Comparison of ENCODE assay signal across 15 cellular contexts in genomic region chr17:80358861-80359260, GRCh38. TPM values are rescaled to one million over a fixed set of nuclear protein-coding genes. Genes with fewer than 3 reads are reported as not detected.
A peak's percentile ranks its signal among the peaks of the same experiment; 100 is the strongest.
DNase-seq lines count a peak whose midpoint lies in the region; ATAC-seq and TF ChIP-seq lines count a peak whose summit lies in the region.
"Had no signal": no experiment of that assay in that cellular context is flagged by ENCODE, and none has a peak within 500 bp of the region (broad histone marks: within the 10 kb centered on the region; RNA-seq: fewer than 3 reads in every experiment).

No MANE protein-coding gene starts in this region.

- CTCF ChIA-PET in MCF 10A (lab: Yijun Ruan, JAX) (no interaction called here), mammary epithelial cell (lab: Charles Lee; ENCODE audit: low non-redundant PET) (no interaction called here)
- CTCF ChIA-PET in activated CD8-positive, alpha-beta T cell treated with anti-CD3 and anti-CD28 coated beads for 36 hours (lab: Charles Lee): no interaction called here

- H3K27me3 ChIP-seq in mammary epithelial cell (ENCODE audit: insufficient read depth, low read length): no peaks in the 10 kb centered on the region
- H3K27me3 ChIP-seq: BE2C had no signal

- H3K4me1 Mint-ChIP-seq in MCF 10A (ENCODE audit: insufficient read depth, unreplicated experiment): no peaks in the 10 kb centered on the region
- H3K4me1 Mint-ChIP-seq in central memory CD8-positive, alpha-beta T cell: no peaks in the 10 kb centered on the region
- H3K4me1 Mint-ChIP-seq in neural crest cell: no peaks in the 10 kb centered on the region
- H3K4me1 Mint-ChIP-seq in stimulated activated memory B cell treated with anti-CD40 and anti-IgM and Interleukin-4, amounts not matched to agents 10 μg/mL and 1 μg/mL and 100 μg/mL, for 72 hours: no peaks in the 10 kb centered on the region
- no peaks in the 10 kb centered on the region for H3K4me1 Mint-ChIP-seq in activated CD8-positive, alpha-beta T cell treated with anti-CD3 and anti-CD28 coated beads for 36 hours (ENCODE audit: low read depth)
- H3K4me1 Mint-ChIP-seq: H9 had no signal

- dilution Hi-C loops in mammary epithelial cell (cut with HindIII; ENCODE audit: low sequenced_read_pairs): no loop called here

- H3K79me2 ChIP-seq in mammary epithelial cell (ENCODE audit: insufficient read depth, low read length): no peaks in the 10 kb centered on the region

- no peak for ATAC-seq in central memory CD8-positive, alpha-beta T cell (replicated peaks; ENCODE audit: extremely low read depth, poor library complexity, severe bottlenecking)
- ATAC-seq in stimulated activated memory B cell treated with anti-CD40 and anti-IgM and Interleukin-4, amounts not matched to agents 10 μg/mL and 1 μg/mL and 100 μg/mL, for 72 hours: no peak
- no peak for ATAC-seq in activated CD8-positive, alpha-beta T cell treated with anti-CD3 and anti-CD28 coated beads for 36 hours
- no peak for ATAC-seq in HG02623 (IDR thresholded peaks at IDR 0.05; ENCODE audit: unreplicated experiment)
- ATAC-seq: A549, GM12878 had no signal

- H3K4me2 ChIP-seq in mammary epithelial cell (ENCODE audit: insufficient read depth, low read depth, low read length): no peak overlapping the region
- H3K4me2 ChIP-seq: A549 had no signal

- no peaks in the 10 kb centered on the region for H3K9me3 ChIP-seq in mammary epithelial cell (replicated peaks; ENCODE audit: insufficient read depth, low read length)
- H3K9me3 ChIP-seq: BE2C had no signal

- peaks cover 1% of the 10 kb centered on the region for H3K4me1 ChIP-seq in mammary epithelial cell (ENCODE audit: insufficient read depth, low read length)
- H3K4me1 ChIP-seq: A549, BE2C had no signal

- no peak overlapping the region for H3K27ac ChIP-seq in mammary epithelial cell (ENCODE audit: insufficient read depth, low read depth, low read length)
- H3K27ac ChIP-seq: A549, C4-2B had no signal

- H4K20me1 ChIP-seq in mammary epithelial cell (ENCODE audit: insufficient read depth, low read length): no peaks in the 10 kb centered on the region

- peaks cover 26% of the 10 kb centered on the region for H3K36me3 ChIP-seq in mammary epithelial cell (ENCODE audit: insufficient read depth, low read length)

- peaks cover 74% of the 10 kb centered on the region for H3K36me3 Mint-ChIP-seq in MCF 10A (ENCODE audit: insufficient read depth, unreplicated experiment)
- H3K36me3 Mint-ChIP-seq in central memory CD8-positive, alpha-beta T cell (ENCODE audit: insufficient read depth): peaks cover 81% of the 10 kb centered on the region
- peaks cover 27% of the 10 kb centered on the region for H3K36me3 Mint-ChIP-seq in neural crest cell (ENCODE audit: low read depth)
- peaks cover 88% of the 10 kb centered on the region for H3K36me3 Mint-ChIP-seq in stimulated activated memory B cell treated with anti-CD40 and anti-IgM and Interleukin-4, amounts not matched to agents 10 μg/mL and 1 μg/mL and 100 μg/mL, for 72 hours
- H3K36me3 Mint-ChIP-seq in activated CD8-positive, alpha-beta T cell treated with anti-CD3 and anti-CD28 coated beads for 36 hours (ENCODE audit: low read depth): peaks cover 61% of the 10 kb centered on the region

- H3K4me3 ChIP-seq in mammary epithelial cell (replicated peaks in 1 of 3; ENCODE audit: insufficient read depth in 1 of 3, low read depth in 2 of 3, low read length in 3 of 3): no peak overlapping the region
- H3K4me3 ChIP-seq: A549, GM12878 had no signal

- POLR2A ChIA-PET in MCF 10A (lab: Yijun Ruan, JAX): no interaction called here
- POLR2A ChIA-PET in activated CD8-positive, alpha-beta T cell treated with anti-CD3 and anti-CD28 coated beads for 36 hours (lab: Charles Lee): no interaction called here

- H3K9ac ChIP-seq in mammary epithelial cell (ENCODE audit: insufficient read depth, low read length): no peak overlapping the region

- 80% methylated on average over 9 of the region's 11 CpGs for WGBS in mammary epithelial cell (ENCODE audit: low coverage, missing lambda C conversion rate)

- intact Hi-C loops in MCF 10A (cut with micrococcal nuclease): no loop called here
- intact Hi-C loops in mammary epithelial cell (cut with micrococcal nuclease): no loop called here
- intact Hi-C loops in activated CD8-positive, alpha-beta T cell treated with anti-CD3 and anti-CD28 coated beads for 36 hours (cut with micrococcal nuclease): no loop called here

- peak overlapping the region; percentile 49 for H3K27ac Mint-ChIP-seq in MCF 10A (ENCODE audit: low read depth, unreplicated experiment)
- peak overlapping the region; percentile 83 for H3K27ac Mint-ChIP-seq in central memory CD8-positive, alpha-beta T cell (ENCODE audit: low read depth)
- peak overlapping the region; percentile 87 for H3K27ac Mint-ChIP-seq in neural crest cell (ENCODE audit: unreplicated experiment)
- peak overlapping the region; percentile 59 for H3K27ac Mint-ChIP-seq in stimulated activated memory B cell treated with anti-CD40 and anti-IgM and Interleukin-4, amounts not matched to agents 10 μg/mL and 1 μg/mL and 100 μg/mL, for 72 hours
- H3K27ac Mint-ChIP-seq in activated CD8-positive, alpha-beta T cell treated with anti-CD3 and anti-CD28 coated beads for 36 hours: no peak overlapping the region

- in situ Hi-C loops in mammary epithelial cell (cut with MboI; ENCODE audit: low sequenced_read_pairs in 2 of 2): no loop called here

- BruUV-seq in MCF 10A (replicated peaks; lab: Mats Ljungman, UMichigan) (no TSS peak), mammary epithelial cell (replicated peaks; lab: Mats Ljungman, UMichigan) (no TSS peak)

- no peak overlapping the region for H2AFZ ChIP-seq in mammary epithelial cell (ENCODE audit: low read depth, low read length)

- TF ChIP-seq CTCF in MCF 10A (IDR thresholded peaks at IDR 0.05; ENCODE audit: unreplicated experiment) (no peak), mammary epithelial cell (conservative IDR thresholded peaks at IDR 0.05 in 1 of 2, IDR thresholded peaks at IDR 0.05 in 1 of 2; ENCODE audit: extremely low read depth in 1 of 2, insufficient read depth in 1 of 2, low read depth in 1 of 2, low read length in 2 of 2) (no peak), neural crest cell (conservative IDR thresholded peaks at IDR 0.05) (no peak)
- no peak for TF ChIP-seq CTCF in activated CD8-positive, alpha-beta T cell treated with anti-CD3 and anti-CD28 coated beads for 36 hours (IDR thresholded peaks at IDR 0.05)

- no peaks in the 10 kb centered on the region for H3K27me3 Mint-ChIP-seq in MCF 10A (ENCODE audit: insufficient read depth, unreplicated experiment)
- no peaks in the 10 kb centered on the region for H3K27me3 Mint-ChIP-seq in central memory CD8-positive, alpha-beta T cell
- H3K27me3 Mint-ChIP-seq in neural crest cell (ENCODE audit: low read depth): no peaks in the 10 kb centered on the region
- H3K27me3 Mint-ChIP-seq in stimulated activated memory B cell treated with anti-CD40 and anti-IgM and Interleukin-4, amounts not matched to agents 10 μg/mL and 1 μg/mL and 100 μg/mL, for 72 hours: no peaks in the 10 kb centered on the region
- H3K27me3 Mint-ChIP-seq in activated CD8-positive, alpha-beta T cell treated with anti-CD3 and anti-CD28 coated beads for 36 hours: no peaks in the 10 kb centered on the region
- H3K27me3 Mint-ChIP-seq: CD4-positive, alpha-beta memory T cell had no signal

- H3K9me3 Mint-ChIP-seq in MCF 10A (ENCODE audit: unreplicated experiment) (no peaks in the 10 kb centered on the region), neural crest cell (no peaks in the 10 kb centered on the region)
- no peaks in the 10 kb centered on the region for H3K9me3 Mint-ChIP-seq in central memory CD8-positive, alpha-beta T cell
- peaks cover 3% of the 10 kb centered on the region for H3K9me3 Mint-ChIP-seq in stimulated activated memory B cell treated with anti-CD40 and anti-IgM and Interleukin-4, amounts not matched to agents 10 μg/mL and 1 μg/mL and 100 μg/mL, for 72 hours
- H3K9me3 Mint-ChIP-seq in activated CD8-positive, alpha-beta T cell treated with anti-CD3 and anti-CD28 coated beads for 36 hours: peaks cover 4% of the 10 kb centered on the region
- H3K9me3 Mint-ChIP-seq: H9 had no signal

- DNase-seq in MCF 10A (ENCODE audit: unreplicated experiment): no peak
- DNase-seq in mammary epithelial cell: no peak
- no peak for DNase-seq in central memory CD8-positive, alpha-beta T cell (ENCODE audit: low spot score in 2 of 2)
- no peak for DNase-seq in neural crest cell (ENCODE audit: low read depth, low spot score)
- DNase-seq in activated CD8-positive, alpha-beta T cell treated with anti-CD3 and anti-CD28 coated beads for 36 hours: no peak
- DNase-seq: BE2C; CD4-positive, alpha-beta memory T cell; DMS79; GOT3; H9 had no signal

- no peak overlapping the region for H3K4me3 Mint-ChIP-seq in MCF 10A (ENCODE audit: unreplicated experiment)
- no peak overlapping the region for H3K4me3 Mint-ChIP-seq in central memory CD8-positive, alpha-beta T cell
- no peak overlapping the region for H3K4me3 Mint-ChIP-seq in neural crest cell
- no peak overlapping the region for H3K4me3 Mint-ChIP-seq in stimulated activated memory B cell treated with anti-CD40 and anti-IgM and Interleukin-4, amounts not matched to agents 10 μg/mL and 1 μg/mL and 100 μg/mL, for 72 hours
- H3K4me3 Mint-ChIP-seq in activated CD8-positive, alpha-beta T cell treated with anti-CD3 and anti-CD28 coated beads for 36 hours: no peak overlapping the region
- H3K4me3 Mint-ChIP-seq: CD4-positive, alpha-beta memory T cell; H9 had no signal

RNA-seq across cellular contexts. Expression of gene ENDOV, which starts 56.1 kb away (rescaled TPM):
- total RNA-seq in MCF 10A (2022) (28.0 and 34.4 TPM in 2 replicates), mammary epithelial cell (10 to 100 TPM; 19.5 to 22.6 TPM), neural crest cell (34.9 and 38.0 TPM in 2 replicates)
- polyA plus RNA-seq in mammary epithelial cell: 14.4 TPM
- 16.7 TPM for polyA minus RNA-seq in mammary epithelial cell
- 10 to 100 TPM; 16.8 to 18.1 TPM for total RNA-seq in activated CD8-positive, alpha-beta T cell treated with anti-CD3 and anti-CD28 coated beads for 36 hours
